Comparison of ENCODE assay signal across 16 cellular contexts in the genomic region with DNA sequence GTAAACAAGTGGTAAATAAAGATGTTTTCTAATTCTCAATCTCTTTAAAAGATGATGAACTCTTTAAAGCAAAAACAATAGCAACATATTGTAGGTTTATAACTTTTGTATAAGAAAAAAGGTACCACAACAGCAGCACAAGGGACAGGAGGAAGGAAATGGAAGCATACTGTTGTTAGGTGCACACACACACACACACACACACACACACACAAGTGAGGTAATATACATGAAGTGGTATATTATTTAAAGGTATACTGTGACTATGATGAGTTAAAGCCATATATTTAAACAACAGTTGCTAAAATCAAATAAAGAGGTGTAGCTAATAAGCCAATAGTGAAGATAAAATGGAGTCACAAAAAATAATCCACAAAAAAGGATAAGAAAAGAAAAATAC. TPM values are rescaled to one million over a fixed set of nuclear protein-coding genes. Genes with fewer than 3 reads are reported as not detected.
DNase-seq lines count a peak whose midpoint lies in the region; ATAC-seq and TF ChIP-seq lines count a peak whose summit lies in the region.
"Had no signal": no experiment of that assay in that cellular context is flagged by ENCODE, and none has a peak within 500 bp of the region (broad histone marks: within the 10 kb centered on the region; RNA-seq: fewer than 3 reads in every experiment).

No MANE protein-coding gene starts in this region.

- CTCF ChIA-PET in CD4-positive, alpha-beta T cell (lab: Charles Lee): no interaction called here

- POLR2A ChIA-PET in naive thymus-derived CD8-positive, alpha-beta T cell (lab: Charles Lee): no interaction called here
- POLR2A ChIA-PET in CD4-positive, alpha-beta T cell (lab: Charles Lee): interaction anchor here (1.6 kb wide), 1 partner anchor 9 kb away, joined by 5 read pairs; no protein-coding TSS in a partner anchor

- intact Hi-C loops in CD4-positive, alpha-beta T cell (cut with DNase I, micrococcal nuclease): loop anchor here in 1 of 2 experiments (10.0 kb wide), 1 partner anchor 627 kb away; a partner anchor contains a TSS

- H3K36me3 Mint-ChIP-seq in activated naive CD4-positive, alpha-beta T cell treated with anti-CD3 and anti-CD28 coated beads, Interleukin-2, amount 50 U/mL, for 24 hours: peaks cover 6% of the 10 kb centered on the region
- no peaks in the 10 kb centered on the region for H3K36me3 Mint-ChIP-seq in T-helper 17 cell (ENCODE audit: low read depth)
- peaks cover 24% of the 10 kb centered on the region for H3K36me3 Mint-ChIP-seq in effector memory CD8-positive, alpha-beta T cell (ENCODE audit: insufficient read depth)
- H3K36me3 Mint-ChIP-seq in naive thymus-derived CD8-positive, alpha-beta T cell: no peaks in the 10 kb centered on the region
- peaks cover 4% of the 10 kb centered on the region for H3K36me3 Mint-ChIP-seq in CD4-positive, alpha-beta T cell (ENCODE audit: low read depth)

- no peak for DNase-seq in activated naive CD4-positive, alpha-beta T cell treated with Interleukin-2 at 50 U/mL for 16 hours
- DNase-seq in T-helper 17 cell (no peak), AML-193 (lab: John Stamatoyannopoulos, UW) (no peak), SKM-1 (lab: John Stamatoyannopoulos, UW; ENCODE audit: unreplicated experiment) (no peak)
- no peak for DNase-seq in effector memory CD8-positive, alpha-beta T cell
- no peak for DNase-seq in naive thymus-derived CD8-positive, alpha-beta T cell
- DNase-seq in CD4-positive, alpha-beta T cell: no peak
- DNase-seq: 8988T, ACHN, C1 segment of cervical spinal cord, DMS53, HFFc6 had no signal

- no peaks in the 10 kb centered on the region for H3K9me3 Mint-ChIP-seq in activated naive CD4-positive, alpha-beta T cell treated with anti-CD3 and anti-CD28 coated beads, Interleukin-2, amount 50 U/mL, for 24 hours
- no peaks in the 10 kb centered on the region for H3K9me3 Mint-ChIP-seq in effector memory CD8-positive, alpha-beta T cell
- H3K9me3 Mint-ChIP-seq in naive thymus-derived CD8-positive, alpha-beta T cell: no peaks in the 10 kb centered on the region
- H3K9me3 Mint-ChIP-seq in CD4-positive, alpha-beta T cell: no peaks in the 10 kb centered on the region
- H3K9me3 Mint-ChIP-seq: HFFc6 had no signal

- TF ChIP-seq CTCF in CD4-positive, alpha-beta T cell (IDR thresholded peaks at IDR 0.05): no peak

- no peaks in the 10 kb centered on the region for H3K27me3 ChIP-seq in CD4-positive, alpha-beta T cell (ENCODE audit: control insufficient read depth, insufficient read depth, low read length)

- H3K27me3 Mint-ChIP-seq in activated naive CD4-positive, alpha-beta T cell treated with anti-CD3 and anti-CD28 coated beads, Interleukin-2, amount 50 U/mL, for 24 hours: no peaks in the 10 kb centered on the region
- no peaks in the 10 kb centered on the region for H3K27me3 Mint-ChIP-seq in T-helper 17 cell
- H3K27me3 Mint-ChIP-seq in effector memory CD8-positive, alpha-beta T cell: no peaks in the 10 kb centered on the region
- H3K27me3 Mint-ChIP-seq in naive thymus-derived CD8-positive, alpha-beta T cell: no peaks in the 10 kb centered on the region
- no peaks in the 10 kb centered on the region for H3K27me3 Mint-ChIP-seq in CD4-positive, alpha-beta T cell
- H3K27me3 Mint-ChIP-seq: B cell had no signal

- H3K4me1 Mint-ChIP-seq in activated naive CD4-positive, alpha-beta T cell treated with anti-CD3 and anti-CD28 coated beads, Interleukin-2, amount 50 U/mL, for 24 hours: peaks cover 27% of the 10 kb centered on the region
- peaks cover 18% of the 10 kb centered on the region for H3K4me1 Mint-ChIP-seq in T-helper 17 cell
- peaks cover 0 to 2% of the 10 kb centered on the region in 2 donors for H3K4me1 Mint-ChIP-seq in effector memory CD8-positive, alpha-beta T cell (ENCODE audit: low read depth in 2 of 2)
- H3K4me1 Mint-ChIP-seq in naive thymus-derived CD8-positive, alpha-beta T cell: peaks cover 12 to 22% (median 18%) of the 10 kb centered on the region in 4 donors
- H3K4me1 Mint-ChIP-seq in CD4-positive, alpha-beta T cell (ENCODE audit: low read depth): peaks cover 24% of the 10 kb centered on the region
- H3K4me1 Mint-ChIP-seq: B cell had no signal

- no peak overlapping the region for H3K27ac ChIP-seq in CD4-positive, alpha-beta T cell (ENCODE audit: low read depth, low read length)

- no peak for ATAC-seq in T-helper 17 cell
- no peak for ATAC-seq in effector memory CD8-positive, alpha-beta T cell (replicated peaks)
- ATAC-seq in naive thymus-derived CD8-positive, alpha-beta T cell: no peak
- no peak for ATAC-seq in CD4-positive, alpha-beta T cell (ENCODE audit: poor library complexity)
- ATAC-seq: HepG2 had no signal

- no peak overlapping the region for H3K4me3 Mint-ChIP-seq in activated naive CD4-positive, alpha-beta T cell treated with anti-CD3 and anti-CD28 coated beads, Interleukin-2, amount 50 U/mL, for 24 hours
- H3K4me3 Mint-ChIP-seq in T-helper 17 cell: no peak overlapping the region
- no peak overlapping the region for H3K4me3 Mint-ChIP-seq in effector memory CD8-positive, alpha-beta T cell
- H3K4me3 Mint-ChIP-seq in naive thymus-derived CD8-positive, alpha-beta T cell: no peak overlapping the region
- no peak overlapping the region for H3K4me3 Mint-ChIP-seq in CD4-positive, alpha-beta T cell
- H3K4me3 Mint-ChIP-seq: B cell, HFFc6 had no signal

- peak overlapping the region; percentile 79 for H3K27ac Mint-ChIP-seq in activated naive CD4-positive, alpha-beta T cell treated with anti-CD3 and anti-CD28 coated beads, Interleukin-2, amount 50 U/mL, for 24 hours
- H3K27ac Mint-ChIP-seq in T-helper 17 cell: peak overlapping the region; percentile 73
- peak overlapping the region; percentile 19 to 62 for H3K27ac Mint-ChIP-seq in effector memory CD8-positive, alpha-beta T cell
- peak overlapping the region in 8 of 10 donors; percentile 22 to 83 (median 29) for H3K27ac Mint-ChIP-seq in naive thymus-derived CD8-positive, alpha-beta T cell
- no peak overlapping the region for H3K27ac Mint-ChIP-seq in CD4-positive, alpha-beta T cell
- H3K27ac Mint-ChIP-seq: B cell, HFFc6 had no signal

- H3K9me3 ChIP-seq in T-helper 17 cell (ENCODE audit: control insufficient read depth, low read length, poor library complexity, severe bottlenecking): no peaks in the 10 kb centered on the region
- H3K9me3 ChIP-seq in CD4-positive, alpha-beta T cell (ENCODE audit: control insufficient read depth, low read length): no peaks in the 10 kb centered on the region
- H3K9me3 ChIP-seq: HAP-1 had no signal

RNA-seq across cellular contexts. Expression of a gene that starts 20.0 kb away (rescaled TPM):
- 100 to 1,000 TPM; 207 to 266 TPM for total RNA-seq in T-helper 17 cell
- 10 to 100 TPM; 80.7 to 87.3 TPM for total RNA-seq in naive thymus-derived CD8-positive, alpha-beta T cell
- 10 to 100 TPM; 14.2 to 20.8 (median 17.7) TPM for polyA plus RNA-seq in naive thymus-derived CD8-positive, alpha-beta T cell
- total RNA-seq in CD4-positive, alpha-beta T cell: 100 to 1,000 TPM; 171 to 179 TPM

RNA-seq across cellular contexts. Expression of a gene that starts 31.9 kb away (rescaled TPM):
- under 1 TPM; 0.47 to 0.50 TPM for total RNA-seq in T-helper 17 cell
- total RNA-seq in naive thymus-derived CD8-positive, alpha-beta T cell: 1 to 10 TPM; 1.2 to 2.0 TPM
- under 1 TPM in 1 of 3 donors, not detected in 2; 0.02 TPM for polyA plus RNA-seq in naive thymus-derived CD8-positive, alpha-beta T cell
- under 1 TPM; 0.53 to 0.82 TPM for total RNA-seq in CD4-positive, alpha-beta T cell
